ENCODE assay signal across 30 cellular contexts in the genomic region with DNA sequence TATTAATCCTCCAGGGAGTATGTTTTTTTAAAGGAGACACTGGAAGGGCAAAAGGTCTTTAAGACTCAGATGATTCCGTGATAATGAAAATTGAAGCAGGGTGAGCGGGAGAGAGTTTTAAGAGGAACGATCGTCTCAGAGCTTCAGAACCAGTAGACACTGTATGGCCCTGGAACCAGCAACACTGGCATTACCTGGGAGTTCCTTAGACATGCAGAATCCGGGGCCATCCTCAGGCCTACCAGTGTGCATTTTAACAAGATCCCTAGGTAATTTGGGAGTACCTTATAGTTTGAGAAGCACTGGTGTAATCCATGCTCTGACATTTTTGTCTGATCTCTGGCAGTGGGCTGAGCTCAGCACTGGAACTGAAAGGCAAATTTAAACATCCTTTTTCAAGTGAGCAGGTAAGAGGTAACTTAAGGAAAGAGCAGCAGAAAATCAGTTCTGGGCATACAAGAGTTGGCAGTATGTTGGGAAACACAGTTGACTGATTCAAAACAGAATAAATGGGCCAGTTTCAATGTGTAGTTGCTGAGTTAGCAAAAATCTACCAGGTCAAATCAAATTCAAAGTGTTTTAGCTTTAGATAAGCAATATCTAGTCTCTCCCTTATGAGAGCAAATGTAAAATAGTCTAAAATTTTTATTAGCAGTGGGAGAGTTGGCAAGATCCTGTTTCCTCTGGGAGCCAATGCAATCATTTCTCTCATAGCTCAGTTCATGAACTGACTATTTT.
"Had no signal": no experiment of that assay in that cellular context is flagged by ENCODE, and none has a peak within 500 bp of the region (broad histone marks: within the 10 kb centered on the region; RNA-seq: fewer than 3 reads in every experiment).

No MANE protein-coding gene starts in this region.

- FAIRE-seq: bronchial epithelial cell, islet of Langerhans, small intestine had no signal

- H3K9me3 ChIP-seq: esophagus squamous epithelium, heart right ventricle, left ventricle myocardium inferior, sigmoid colon, stomach, tibial artery had no signal

- H3K4me3 ChIP-seq: esophagus squamous epithelium, heart right ventricle, left ventricle myocardium inferior, lung, sigmoid colon, stomach, tibial artery had no signal

- H3K27ac ChIP-seq: esophagus squamous epithelium, heart right ventricle, left ventricle myocardium inferior, sigmoid colon, stomach, tibial artery had no signal

- H3K4me3 Mint-ChIP-seq: activated CD4-positive, alpha-beta T cell treated with anti-CD3 and anti-CD28 coated beads for 36 hours; activated CD8-positive, alpha-beta memory T cell treated with anti-CD3 and anti-CD28 coated beads, Interleukin-2, amount 10 ng/mL, durations not matched to agents 7 days and 5 days; activated CD8-positive, alpha-beta T cell treated with anti-CD3 and anti-CD28 coated beads, Interleukin-2, amount 10 ng/mL, durations not matched to agents 7 days and 5 days; activated naive CD4-positive, alpha-beta T cell treated with anti-CD3 and anti-CD28 coated beads, Interleukin-2, amount 50 U/mL, for 24 hours; central memory CD8-positive, alpha-beta T cell; dendritic cell treated with granulocyte-macrophage colony-stimulating factor and Interleukin-4, amounts not matched to agents 40 ng/mL and 50 ng/mL, for 4 days; endodermal cell; naive B cell; neural crest cell; stimulated activated memory B cell treated with anti-CD40 and anti-IgM and Interleukin-4, amounts not matched to agents 10 μg/mL and 1 μg/mL and 100 μg/mL, for 72 hours had no signal

- H3K27me3 ChIP-seq: esophagus squamous epithelium, heart right ventricle, sigmoid colon, stomach, tibial artery had no signal

- H3K36me3 Mint-ChIP-seq: activated CD8-positive, alpha-beta memory T cell treated with anti-CD3 and anti-CD28 coated beads, Interleukin-2, amount 10 ng/mL, durations not matched to agents 7 days and 5 days; activated naive CD4-positive, alpha-beta T cell treated with anti-CD3 and anti-CD28 coated beads, Interleukin-2, amount 50 U/mL, for 24 hours; naive B cell; stimulated activated memory B cell treated with anti-CD40 and anti-IgM and Interleukin-4, amounts not matched to agents 10 μg/mL and 1 μg/mL and 100 μg/mL, for 72 hours had no signal

- H3K27ac Mint-ChIP-seq: activated CD4-positive, alpha-beta T cell treated with anti-CD3 and anti-CD28 coated beads for 36 hours; activated CD8-positive, alpha-beta memory T cell treated with anti-CD3 and anti-CD28 coated beads, Interleukin-2, amount 10 ng/mL, durations not matched to agents 7 days and 5 days; activated CD8-positive, alpha-beta T cell treated with anti-CD3 and anti-CD28 coated beads, Interleukin-2, amount 10 ng/mL, durations not matched to agents 7 days and 5 days; activated naive CD4-positive, alpha-beta T cell treated with anti-CD3 and anti-CD28 coated beads, Interleukin-2, amount 50 U/mL, for 24 hours; activated T-helper 2 cell treated with anti-CD3 and anti-CD28 coated beads, Interferon-gamma antibody, Interleukin-2, Interleukin-4, amounts not matched to agents 10 μg/mL and 5 μg/mL and 100 μg/mL, durations not matched to agents 14 hours and 24 hours and 36 hours; dendritic cell treated with granulocyte-macrophage colony-stimulating factor and Interleukin-4, amounts not matched to agents 40 ng/mL and 50 ng/mL, for 4 days; endodermal cell; naive B cell; stimulated activated memory B cell treated with anti-CD40 and anti-IgM and Interleukin-4, amounts not matched to agents 10 μg/mL and 1 μg/mL and 100 μg/mL, for 72 hours had no signal

- H3K27me3 Mint-ChIP-seq: activated naive CD4-positive, alpha-beta T cell treated with anti-CD3 and anti-CD28 coated beads, Interleukin-2, amount 50 U/mL, for 24 hours had no signal

- H3K36me3 ChIP-seq: esophagus squamous epithelium, heart right ventricle, left ventricle myocardium inferior, sigmoid colon, stomach, tibial artery had no signal

- H3K9me3 Mint-ChIP-seq: activated naive CD4-positive, alpha-beta T cell treated with anti-CD3 and anti-CD28 coated beads, Interleukin-2, amount 50 U/mL, for 24 hours; activated T-helper 2 cell treated with anti-CD3 and anti-CD28 coated beads, Interferon-gamma antibody, Interleukin-2, Interleukin-4, amounts not matched to agents 10 μg/mL and 5 μg/mL and 100 μg/mL, durations not matched to agents 14 hours and 24 hours and 36 hours; central memory CD8-positive, alpha-beta T cell; endodermal cell; stimulated activated memory B cell treated with anti-CD40 and anti-IgM and Interleukin-4, amounts not matched to agents 10 μg/mL and 1 μg/mL and 100 μg/mL, for 72 hours had no signal

- H3K4me1 Mint-ChIP-seq: activated CD4-positive, alpha-beta T cell treated with anti-CD3 and anti-CD28 coated beads for 36 hours; activated CD8-positive, alpha-beta memory T cell treated with anti-CD3 and anti-CD28 coated beads, Interleukin-2, amount 10 ng/mL, durations not matched to agents 7 days and 5 days; activated naive CD4-positive, alpha-beta T cell treated with anti-CD3 and anti-CD28 coated beads, Interleukin-2, amount 50 U/mL, for 24 hours; central memory CD8-positive, alpha-beta T cell; naive B cell; stimulated activated memory B cell treated with anti-CD40 and anti-IgM and Interleukin-4, amounts not matched to agents 10 μg/mL and 1 μg/mL and 100 μg/mL, for 72 hours had no signal

- H3K4me1 ChIP-seq: esophagus squamous epithelium, left ventricle myocardium inferior, sigmoid colon, stomach had no signal

- ATAC-seq: activated CD4-positive, alpha-beta T cell treated with anti-CD3 and anti-CD28 coated beads for 36 hours; activated CD8-positive, alpha-beta memory T cell treated with anti-CD3 and anti-CD28 coated beads, Interleukin-2, amount 10 ng/mL, durations not matched to agents 7 days and 5 days; activated CD8-positive, alpha-beta T cell treated with anti-CD3 and anti-CD28 coated beads, Interleukin-2, amount 10 ng/mL, durations not matched to agents 7 days and 5 days; heart right ventricle; stimulated activated memory B cell treated with anti-CD40 and anti-IgM and Interleukin-4, amounts not matched to agents 10 μg/mL and 1 μg/mL and 100 μg/mL, for 72 hours had no signal

- DNase-seq: activated CD4-positive, alpha-beta T cell treated with anti-CD3 and anti-CD28 coated beads for 36 hours; activated CD4-positive, CD25-positive, alpha-beta regulatory T cell; activated CD8-positive, alpha-beta memory T cell treated with anti-CD3 and anti-CD28 coated beads, Interleukin-2, amount 10 ng/mL, durations not matched to agents 7 days and 5 days; activated CD8-positive, alpha-beta T cell treated with anti-CD3 and anti-CD28 coated beads, Interleukin-2, amount 10 ng/mL, durations not matched to agents 7 days and 5 days; activated T-cell treated with anti-CD3 and anti-CD28 coated beads, Interleukin-2, amount 50 U/mL, for 48 hours; anterior cingulate cortex; endodermal cell; esophagus squamous epithelium; foreskin melanocyte; heart right ventricle; left ventricle myocardium inferior; mesendoderm; naive B cell; sigmoid colon; small intestine; stimulated activated CD4-positive, alpha-beta T cell treated with anti-CD3 and anti-CD28 coated beads, Interleukin-1b, Interleukin-23, amount 100 ng/mL, for 48 hours; stimulated activated CD4-positive, alpha-beta T cell treated with anti-CD3 and anti-CD28 coated beads, Interleukin-4, amount 100 ng/mL, for 4 hours; stimulated activated CD8-positive, alpha-beta memory T cell treated with anti-CD3 and anti-CD28 coated beads, Interleukin-4, amount 100 ng/mL, for 48 hours; stomach; T-helper 2 cell; tibial artery had no signal
